In genomic region chr7:100190059-100190711, GRCh38 we compare ENCODE assay signal across 8 cellular contexts. TPM values are rescaled to one million over a fixed set of nuclear protein-coding genes. Genes with fewer than 3 reads are reported as not detected.
A peak's percentile ranks its signal among the peaks of the same experiment; 100 is the strongest.
DNase-seq lines count a peak whose midpoint lies in the region; ATAC-seq, FAIRE-seq and TF ChIP-seq lines count a peak whose summit lies in the region.

No MANE protein-coding gene starts in this region.

- H3K4me3 ChIP-seq in GM23338 = no peak overlapping the region
- H3K4me3 ChIP-seq in SU-DHL-6 (ENCODE audit: insufficient read depth, low read length, poor library complexity, severe bottlenecking) = peak overlapping the region; percentile 24
- no peak overlapping the region for H3K4me3 ChIP-seq in fibroblast of villous mesenchyme (ENCODE audit: low read depth, low read length)

- peak; percentile 56 for DNase-seq in CD1c-positive myeloid dendritic cell (ENCODE audit: extremely low spot score)
- peak; percentile 64 for DNase-seq in GM23338 (ENCODE audit: low spot score)
- peak; percentile 65 for DNase-seq in fibroblast of villous mesenchyme (ENCODE audit: low read depth)
- peak; percentile 56 for DNase-seq in urothelium cell line (ENCODE audit: low spot score)
- no peak for DNase-seq in NCI-H1930 (lab: John Stamatoyannopoulos, UW)

- peak overlapping the region; percentile 52 for H3K9ac ChIP-seq in SU-DHL-6 (ENCODE audit: low read length)

- H3K27ac Mint-ChIP-seq in GM23338 = no peak overlapping the region

- H3K27ac ChIP-seq in GM23338 (ENCODE audit: low read depth) = no peak overlapping the region
- H3K27ac ChIP-seq in SU-DHL-6 (ENCODE audit: low read depth, low read length) = peak overlapping the region; percentile 94

- H3K4me2 ChIP-seq in GM23338 (no peak overlapping the region), SU-DHL-6 (ENCODE audit: low read depth, low read length, poor library complexity, severe bottlenecking) (peak overlapping the region; percentile 62)

- peaks cover 2% of the 10 kb centered on the region for H3K27me3 Mint-ChIP-seq in GM23338 (ENCODE audit: insufficient read depth, low read depth, poor library complexity)

- H3K36me3 Mint-ChIP-seq in GM23338 (ENCODE audit: low read depth) = no peaks in the 10 kb centered on the region

- no peaks in the 10 kb centered on the region for H3K9me2 ChIP-seq in GM23338 (ENCODE audit: insufficient read depth)
- H3K9me2 ChIP-seq in SU-DHL-6 (replicated peaks; ENCODE audit: insufficient read depth, low read length) = no peaks in the 10 kb centered on the region

- TF ChIP-seq CTCF in GM23338 (conservative IDR thresholded peaks at IDR 0.05; ENCODE audit: low read depth in 2 of 2) (peak; percentile 47 to 60), SU-DHL-6 (IDR thresholded peaks at IDR 0.05; ENCODE audit: insufficient read depth, low read length, poor library complexity, severe bottlenecking) (peak; percentile 81), fibroblast of villous mesenchyme (IDR thresholded peaks at IDR 0.05; ENCODE audit: insufficient read depth, low read depth, low read length) (peak; percentile 47)

- peak; percentile 33; the same call in 1 of the 3 replicates for ATAC-seq in GM23338
- no peak for ATAC-seq in HG02759 (IDR thresholded peaks at IDR 0.05; ENCODE audit: unreplicated experiment)
- ATAC-seq in GM21360 (IDR thresholded peaks at IDR 0.05; ENCODE audit: unreplicated experiment) = no peak

- no peak for FAIRE-seq in urothelium cell line (lab: Jason Lieb, UNC)

- H3K27me3 ChIP-seq in GM23338 (ENCODE audit: insufficient read depth) (no peaks in the 10 kb centered on the region), SU-DHL-6 (ENCODE audit: low read length) (no peaks in the 10 kb centered on the region)

- no peaks in the 10 kb centered on the region for H3F3A ChIP-seq in GM23338 (replicated peaks; ENCODE audit: low read depth)
- peaks cover 50% of the 10 kb centered on the region for H3F3A ChIP-seq in SU-DHL-6 (ENCODE audit: insufficient read depth)

- H3K9me3 Mint-ChIP-seq in GM23338 = no peaks in the 10 kb centered on the region; the same call in 2 of the 3 replicates

- H2AFZ ChIP-seq in GM23338 (no peak overlapping the region), SU-DHL-6 (ENCODE audit: low read depth, low read length, severe bottlenecking) (peak overlapping the region; percentile 39)

- H3K9me3 ChIP-seq in SU-DHL-6 (ENCODE audit: insufficient read depth, low read length) = no peaks in the 10 kb centered on the region

- no peaks in the 10 kb centered on the region for H3K36me3 ChIP-seq in GM23338 (ENCODE audit: insufficient read depth)
- H3K36me3 ChIP-seq in SU-DHL-6 (ENCODE audit: low read length) = no peaks in the 10 kb centered on the region

- no peaks in the 10 kb centered on the region for H3K79me2 ChIP-seq in GM23338 (replicated peaks; ENCODE audit: insufficient read depth)
- no peaks in the 10 kb centered on the region for H3K79me2 ChIP-seq in SU-DHL-6 (ENCODE audit: insufficient read depth, low read length)

- H3K4me1 ChIP-seq in GM23338 (ENCODE audit: insufficient read depth) = no peaks in the 10 kb centered on the region

- no peak overlapping the region; the same call in 2 of the 3 replicates for H3K4me3 Mint-ChIP-seq in GM23338

- peaks cover 10% of the 10 kb centered on the region for H3K4me1 Mint-ChIP-seq in GM23338

- H4K20me1 ChIP-seq in GM23338 (replicated peaks; ENCODE audit: insufficient read depth) = no peaks in the 10 kb centered on the region
- no peaks in the 10 kb centered on the region for H4K20me1 ChIP-seq in SU-DHL-6 (ENCODE audit: low read depth, low read length)

TF ChIP-seq in GM23338, 12 proteins besides CTCF, POLR2A, EP300 and RAD21 (continues in another document):
- TF ChIP-seq POLR2AphosphoS5 (IDR thresholded peaks at IDR 0.05; ENCODE audit: low read depth) (no peak), STAT1 (IDR thresholded peaks at IDR 0.05; ENCODE audit: unreplicated experiment) (no peak), EZH2 (IDR thresholded peaks at IDR 0.05; ENCODE audit: low read depth, unreplicated experiment) (no peak), ZNF114 (CRISPR knock-in tag; IDR thresholded peaks at IDR 0.05) (no peak), ETS1 (IDR thresholded peaks at IDR 0.05) (no peak), ZNF462 (CRISPR knock-in tag; IDR thresholded peaks at IDR 0.05) (no peak), NANOG (IDR thresholded peaks at IDR 0.05; ENCODE audit: borderline replicate concordance) (no peak)

RNA-seq across cellular contexts. Expression of gene STAG3, which starts 12.5 kb away (rescaled TPM):
- total RNA-seq in GM23338 (2014; rRNA removed; shearing (Covaris generic)) = 3.4 and 4.6 TPM in 2 replicates
- 4.1 and 4.7 TPM in 2 replicates for polyA plus RNA-seq in GM23338 (2016; fragmentation: Nextera tagmentation; extraction: Ambion mirVana)
- total RNA-seq in fibroblast of villous mesenchyme = under 0.01 and 0.64 TPM in 2 replicates

RNA-seq across cellular contexts. Expression of gene GPC2, which starts 13.0 kb away (rescaled TPM):
- total RNA-seq in GM23338 (2014; rRNA removed; shearing (Covaris generic)) = 48.8 and 53.6 TPM in 2 replicates
- 9.8 and 10.7 TPM in 2 replicates for polyA plus RNA-seq in GM23338 (2016; fragmentation: Nextera tagmentation; extraction: Ambion mirVana)
- total RNA-seq in fibroblast of villous mesenchyme = 0.43 and 2.9 TPM in 2 replicates

RNA-seq across cellular contexts. Expression of gene GAL3ST4, which starts 21.8 kb away (rescaled TPM):
- 3.4 and 6.3 TPM in 2 replicates for total RNA-seq in GM23338 (2014; rRNA removed; shearing (Covaris generic))
- 2.1 and 3.1 TPM in 2 replicates for polyA plus RNA-seq in GM23338 (2016; fragmentation: Nextera tagmentation; extraction: Ambion mirVana)
- 1.9 and 2.2 TPM in 2 replicates for total RNA-seq in fibroblast of villous mesenchyme

RNA-seq across cellular contexts. Expression of gene PVRIG, which starts 29.6 kb away (rescaled TPM):
- not detected in 2 replicates for total RNA-seq in GM23338 (2014; rRNA removed; shearing (Covaris generic))
- polyA plus RNA-seq in GM23338 (2016; fragmentation: Nextera tagmentation; extraction: Ambion mirVana) = 1.1 TPM in 1 of 2 replicates, not detected in the other
- not detected in 2 replicates for total RNA-seq in fibroblast of villous mesenchyme

RNA-seq across cellular contexts. Expression of gene TRAPPC14, which starts 31.7 kb away (rescaled TPM):
- total RNA-seq in GM23338 (2014; rRNA removed; shearing (Covaris generic)) = 12.3 and 15.7 TPM in 2 replicates
- 9.3 and 9.8 TPM in 2 replicates for polyA plus RNA-seq in GM23338 (2016; fragmentation: Nextera tagmentation; extraction: Ambion mirVana)
- total RNA-seq in fibroblast of villous mesenchyme = 11.9 and 14.2 TPM in 2 replicates

Comparison
In these comparisons a context has a peak if more than half of its experiments do, and no peak if none do; other contexts are left out.
1. DNase-seq: peak in CD1c-positive myeloid dendritic cell (single experiment), GM23338 (single experiment), fibroblast of villous mesenchyme (single experiment) and urothelium cell line (single experiment); none in NCI-H1930 (0 of 2).
2. RNA of gene GPC2, which starts 13.0 kb away (total RNA-seq): 48.8 to 53.6 TPM in GM23338; 0.43 to 2.9 TPM in fibroblast of villous mesenchyme; every median in the first group is over 10 times any median in the second.
3. Peak in every context shown above with its lines, with median percentiles within 50 percentile points of each other: CTCF ChIP-seq.